Comparison of ENCODE assay signal across 1 cellular context in the genomic region with DNA sequence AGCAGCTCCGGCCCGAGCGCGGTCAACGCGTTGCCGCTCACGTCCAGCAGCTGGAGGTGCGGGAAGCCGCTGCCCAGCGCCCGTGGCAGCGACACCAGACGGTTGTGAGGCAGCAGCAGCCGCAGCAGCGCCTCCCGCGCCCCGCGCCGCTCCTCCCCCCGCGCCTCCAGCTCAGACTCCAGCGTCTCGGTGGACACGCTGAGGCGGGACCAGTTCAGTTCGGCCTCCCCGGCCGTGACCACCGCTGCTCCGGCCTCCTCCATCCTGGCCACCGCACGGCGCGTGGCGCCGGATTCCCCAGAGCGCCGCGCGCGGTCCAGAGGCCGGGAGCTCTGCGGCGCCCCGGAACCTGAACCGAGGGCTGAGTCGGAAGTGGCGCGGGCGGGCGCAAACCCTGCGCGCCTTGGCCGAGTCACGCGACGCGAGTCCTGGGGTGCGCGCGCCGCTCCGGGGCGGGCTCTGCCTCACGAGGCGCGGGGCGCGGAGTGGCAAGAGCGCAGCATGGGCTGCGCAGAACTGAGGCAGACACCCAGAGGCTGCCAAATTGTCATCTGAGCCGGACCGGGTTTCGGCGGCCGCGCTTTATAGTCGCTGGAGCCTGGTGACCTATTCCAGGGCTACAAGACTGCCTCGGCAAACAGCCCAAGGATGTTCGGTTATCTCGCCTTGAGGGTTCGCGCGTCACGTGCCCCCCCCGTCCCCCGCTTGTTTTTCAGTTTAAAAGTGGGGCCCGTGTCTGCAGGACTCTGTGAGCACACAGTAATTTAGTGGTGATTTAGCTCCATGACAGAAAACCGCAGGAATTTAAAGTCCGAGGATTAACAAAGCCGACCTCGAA.
TF ChIP-seq lines count a peak whose summit lies in the region.

A gene (minus strand): TSS at position 374 of the 838 bp plus-strand sequence. CDS start 111 bp downstream, at position 263.

TF ChIP-seq in HepG2, 621 proteins besides CTCF, POLR2A, EP300 and RAD21 (continued from another document and continues in another):
- TF ChIP-seq, protein P1, sequence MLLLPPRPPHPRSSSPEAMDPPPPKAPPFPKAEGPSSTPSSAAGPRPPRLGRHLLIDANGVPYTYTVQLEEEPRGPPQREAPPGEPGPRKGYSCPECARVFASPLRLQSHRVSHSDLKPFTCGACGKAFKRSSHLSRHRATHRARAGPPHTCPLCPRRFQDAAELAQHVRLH (CRISPR knock-in tag; IDR thresholded peaks at IDR 0.05; ENCODE audit: borderline replicate concordance, low read depth): no peak
- TF ChIP-seq MAFF (IDR thresholded peaks at IDR 0.05; ENCODE audit: low read depth, low read length) (no peak), BCL6 (CRISPR knock-in tag; IDR thresholded peaks at IDR 0.05) (no peak; the same call in 1 of the 2 replicates), FIP1L1 (IDR thresholded peaks at IDR 0.05; ENCODE audit: borderline replicate concordance, insufficient read depth, low read depth, low read length) (no peak; the same call in 1 of the 2 replicates), KLF15 (CRISPR knock-in tag; IDR thresholded peaks at IDR 0.05; ENCODE audit: borderline replicate concordance) (peak; percentile 57; the same call in 1 of the 2 replicates), MZF1 (CRISPR knock-in tag; IDR thresholded peaks at IDR 0.05; ENCODE audit: borderline replicate concordance) (no peak), GABPB1 (CRISPR knock-in tag; IDR thresholded peaks at IDR 0.05) (peak; percentile 95), ZNF616 (CRISPR knock-in tag; IDR thresholded peaks at IDR 0.05; ENCODE audit: low read depth) (peak; percentile 64), ZNF543 (CRISPR knock-in tag; IDR thresholded peaks at IDR 0.05) (peak; percentile 83; the same call in 1 of the 2 replicates), DPF2 (CRISPR knock-in tag; IDR thresholded peaks at IDR 0.05; ENCODE audit: borderline replicate concordance, low read depth) (no peak), ZBTB8A (CRISPR knock-in tag; IDR thresholded peaks at IDR 0.05; ENCODE audit: borderline replicate concordance, low read depth) (no peak), STAT5B (CRISPR knock-in tag; IDR thresholded peaks at IDR 0.05) (no peak), ZNF101 (CRISPR knock-in tag; IDR thresholded peaks at IDR 0.05; ENCODE audit: borderline replicate concordance, low read depth) (0 out of 2 replicates have a peak, but pooled peaks have one; percentile 70), CCAR2 (optimal IDR thresholded peaks at IDR 0.05; ENCODE audit: low read depth, low read length) (no peak), PAF1 (CRISPR knock-in tag; IDR thresholded peaks at IDR 0.05) (no peak), HOXA3 (CRISPR knock-in tag; IDR thresholded peaks at IDR 0.05) (peak; percentile 91), FOXC1 (CRISPR knock-in tag; IDR thresholded peaks at IDR 0.05; ENCODE audit: borderline replicate concordance) (peak; percentile 92), SRF (IDR thresholded peaks at IDR 0.05; ENCODE audit: low read depth, low read length) (no peak), MED1 (CRISPR knock-in tag; IDR thresholded peaks at IDR 0.05) (peak; percentile 84), PPARG (CRISPR knock-in tag; conservative IDR thresholded peaks at IDR 0.05) (no peak; the same call in 1 of the 2 replicates)
- TF ChIP-seq, protein P2, sequence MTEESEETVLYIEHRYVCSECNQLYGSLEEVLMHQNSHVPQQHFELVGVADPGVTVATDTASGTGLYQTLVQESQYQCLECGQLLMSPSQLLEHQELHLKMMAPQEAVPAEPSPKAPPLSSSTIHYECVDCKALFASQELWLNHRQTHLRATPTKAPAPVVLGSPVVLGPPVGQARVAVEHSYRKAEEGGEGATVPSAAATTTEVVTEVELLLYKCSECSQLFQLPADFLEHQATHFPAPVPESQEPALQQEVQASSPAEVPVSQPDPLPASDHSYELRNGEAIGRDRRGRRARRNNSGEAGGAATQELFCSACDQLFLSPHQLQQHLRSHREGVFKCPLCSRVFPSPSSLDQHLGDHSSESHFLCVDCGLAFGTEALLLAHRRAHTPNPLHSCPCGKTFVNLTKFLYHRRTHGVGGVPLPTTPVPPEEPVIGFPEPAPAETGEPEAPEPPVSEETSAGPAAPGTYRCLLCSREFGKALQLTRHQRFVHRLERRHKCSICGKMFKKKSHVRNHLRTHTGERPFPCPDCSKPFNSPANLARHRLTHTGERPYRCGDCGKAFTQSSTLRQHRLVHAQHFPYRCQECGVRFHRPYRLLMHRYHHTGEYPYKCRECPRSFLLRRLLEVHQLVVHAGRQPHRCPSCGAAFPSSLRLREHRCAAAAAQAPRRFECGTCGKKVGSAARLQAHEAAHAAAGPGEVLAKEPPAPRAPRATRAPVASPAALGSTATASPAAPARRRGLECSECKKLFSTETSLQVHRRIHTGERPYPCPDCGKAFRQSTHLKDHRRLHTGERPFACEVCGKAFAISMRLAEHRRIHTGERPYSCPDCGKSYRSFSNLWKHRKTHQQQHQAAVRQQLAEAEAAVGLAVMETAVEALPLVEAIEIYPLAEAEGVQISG (CRISPR knock-in tag; IDR thresholded peaks at IDR 0.05): peak; percentile 94
- TF ChIP-seq, protein P3, sequence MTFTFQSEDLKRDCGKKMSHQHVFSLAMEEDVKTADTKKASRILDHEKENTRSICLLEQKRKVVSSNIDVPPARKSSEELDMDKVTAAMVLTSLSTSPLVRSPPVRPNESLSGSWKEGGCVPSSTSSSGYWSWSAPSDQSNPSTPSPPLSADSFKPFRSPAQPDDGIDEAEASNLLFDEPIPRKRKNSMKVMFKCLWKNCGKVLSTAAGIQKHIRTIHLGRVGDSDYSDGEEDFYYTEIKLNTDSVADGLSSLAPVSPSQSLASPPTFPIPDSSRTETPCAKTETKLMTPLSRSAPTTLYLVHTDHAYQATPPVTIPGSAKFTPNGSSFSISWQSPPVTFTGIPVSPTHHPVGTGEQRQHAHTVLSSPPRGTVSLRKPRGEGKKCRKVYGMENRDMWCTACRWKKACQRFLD (CRISPR knock-in tag; IDR thresholded peaks at IDR 0.05; ENCODE audit: borderline replicate concordance): peak; percentile 84; the same call in 1 of the 2 replicates
- TF ChIP-seq, protein P4, sequence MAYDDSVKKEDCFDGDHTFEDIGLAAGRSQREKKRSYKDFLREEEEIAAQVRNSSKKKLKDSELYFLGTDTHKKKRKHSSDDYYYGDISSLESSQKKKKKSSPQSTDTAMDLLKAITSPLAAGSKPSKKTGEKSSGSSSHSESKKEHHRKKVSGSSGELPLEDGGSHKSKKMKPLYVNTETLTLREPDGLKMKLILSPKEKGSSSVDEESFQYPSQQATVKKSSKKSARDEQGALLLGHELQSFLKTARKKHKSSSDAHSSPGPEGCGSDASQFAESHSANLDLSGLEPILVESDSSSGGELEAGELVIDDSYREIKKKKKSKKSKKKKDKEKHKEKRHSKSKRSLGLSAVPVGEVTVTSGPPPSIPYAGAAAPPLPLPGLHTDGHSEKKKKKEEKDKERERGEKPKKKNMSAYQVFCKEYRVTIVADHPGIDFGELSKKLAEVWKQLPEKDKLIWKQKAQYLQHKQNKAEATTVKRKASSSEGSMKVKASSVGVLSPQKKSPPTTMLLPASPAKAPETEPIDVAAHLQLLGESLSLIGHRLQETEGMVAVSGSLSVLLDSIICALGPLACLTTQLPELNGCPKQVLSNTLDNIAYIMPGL (CRISPR knock-in tag; IDR thresholded peaks at IDR 0.05; ENCODE audit: borderline replicate concordance in 1 of 2, low read depth in 1 of 2): peak; percentile 92 to 97
- TF ChIP-seq, protein P5, sequence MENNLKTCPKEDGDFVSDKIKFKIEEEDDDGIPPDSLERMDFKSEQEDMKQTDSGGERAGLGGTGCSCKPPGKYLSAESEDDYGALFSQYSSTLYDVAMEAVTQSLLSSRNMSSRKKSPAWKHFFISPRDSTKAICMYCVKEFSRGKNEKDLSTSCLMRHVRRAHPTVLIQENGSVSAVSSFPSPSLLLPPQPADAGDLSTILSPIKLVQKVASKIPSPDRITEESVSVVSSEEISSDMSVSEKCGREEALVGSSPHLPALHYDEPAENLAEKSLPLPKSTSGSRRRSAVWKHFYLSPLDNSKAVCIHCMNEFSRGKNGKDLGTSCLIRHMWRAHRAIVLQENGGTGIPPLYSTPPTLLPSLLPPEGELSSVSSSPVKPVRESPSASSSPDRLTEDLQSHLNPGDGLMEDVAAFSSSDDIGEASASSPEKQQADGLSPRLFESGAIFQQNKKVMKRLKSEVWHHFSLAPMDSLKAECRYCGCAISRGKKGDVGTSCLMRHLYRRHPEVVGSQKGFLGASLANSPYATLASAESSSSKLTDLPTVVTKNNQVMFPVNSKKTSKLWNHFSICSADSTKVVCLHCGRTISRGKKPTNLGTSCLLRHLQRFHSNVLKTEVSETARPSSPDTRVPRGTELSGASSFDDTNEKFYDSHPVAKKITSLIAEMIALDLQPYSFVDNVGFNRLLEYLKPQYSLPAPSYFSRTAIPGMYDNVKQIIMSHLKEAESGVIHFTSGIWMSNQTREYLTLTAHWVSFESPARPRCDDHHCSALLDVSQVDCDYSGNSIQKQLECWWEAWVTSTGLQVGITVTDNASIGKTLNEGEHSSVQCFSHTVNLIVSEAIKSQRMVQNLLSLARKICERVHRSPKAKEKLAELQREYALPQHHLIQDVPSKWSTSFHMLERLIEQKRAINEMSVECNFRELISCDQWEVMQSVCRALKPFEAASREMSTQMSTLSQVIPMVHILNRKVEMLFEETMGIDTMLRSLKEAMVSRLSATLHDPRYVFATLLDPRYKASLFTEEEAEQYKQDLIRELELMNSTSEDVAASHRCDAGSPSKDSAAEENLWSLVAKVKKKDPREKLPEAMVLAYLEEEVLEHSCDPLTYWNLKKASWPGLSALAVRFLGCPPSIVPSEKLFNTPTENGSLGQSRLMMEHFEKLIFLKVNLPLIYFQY (CRISPR knock-in tag; IDR thresholded peaks at IDR 0.05; ENCODE audit: borderline replicate concordance): peak; percentile 24; the same call in 1 of the 2 replicates
- TF ChIP-seq, protein P6, sequence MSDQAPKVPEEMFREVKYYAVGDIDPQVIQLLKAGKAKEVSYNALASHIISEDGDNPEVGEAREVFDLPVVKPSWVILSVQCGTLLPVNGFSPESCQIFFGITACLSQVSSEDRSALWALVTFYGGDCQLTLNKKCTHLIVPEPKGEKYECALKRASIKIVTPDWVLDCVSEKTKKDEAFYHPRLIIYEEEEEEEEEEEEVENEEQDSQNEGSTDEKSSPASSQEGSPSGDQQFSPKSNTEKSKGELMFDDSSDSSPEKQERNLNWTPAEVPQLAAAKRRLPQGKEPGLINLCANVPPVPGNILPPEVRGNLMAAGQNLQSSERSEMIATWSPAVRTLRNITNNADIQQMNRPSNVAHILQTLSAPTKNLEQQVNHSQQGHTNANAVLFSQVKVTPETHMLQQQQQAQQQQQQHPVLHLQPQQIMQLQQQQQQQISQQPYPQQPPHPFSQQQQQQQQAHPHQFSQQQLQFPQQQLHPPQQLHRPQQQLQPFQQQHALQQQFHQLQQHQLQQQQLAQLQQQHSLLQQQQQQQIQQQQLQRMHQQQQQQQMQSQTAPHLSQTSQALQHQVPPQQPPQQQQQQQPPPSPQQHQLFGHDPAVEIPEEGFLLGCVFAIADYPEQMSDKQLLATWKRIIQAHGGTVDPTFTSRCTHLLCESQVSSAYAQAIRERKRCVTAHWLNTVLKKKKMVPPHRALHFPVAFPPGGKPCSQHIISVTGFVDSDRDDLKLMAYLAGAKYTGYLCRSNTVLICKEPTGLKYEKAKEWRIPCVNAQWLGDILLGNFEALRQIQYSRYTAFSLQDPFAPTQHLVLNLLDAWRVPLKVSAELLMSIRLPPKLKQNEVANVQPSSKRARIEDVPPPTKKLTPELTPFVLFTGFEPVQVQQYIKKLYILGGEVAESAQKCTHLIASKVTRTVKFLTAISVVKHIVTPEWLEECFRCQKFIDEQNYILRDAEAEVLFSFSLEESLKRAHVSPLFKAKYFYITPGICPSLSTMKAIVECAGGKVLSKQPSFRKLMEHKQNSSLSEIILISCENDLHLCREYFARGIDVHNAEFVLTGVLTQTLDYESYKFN (CRISPR knock-in tag; conservative IDR thresholded peaks at IDR 0.05): peak; percentile 58
- TF ChIP-seq, protein P7, sequence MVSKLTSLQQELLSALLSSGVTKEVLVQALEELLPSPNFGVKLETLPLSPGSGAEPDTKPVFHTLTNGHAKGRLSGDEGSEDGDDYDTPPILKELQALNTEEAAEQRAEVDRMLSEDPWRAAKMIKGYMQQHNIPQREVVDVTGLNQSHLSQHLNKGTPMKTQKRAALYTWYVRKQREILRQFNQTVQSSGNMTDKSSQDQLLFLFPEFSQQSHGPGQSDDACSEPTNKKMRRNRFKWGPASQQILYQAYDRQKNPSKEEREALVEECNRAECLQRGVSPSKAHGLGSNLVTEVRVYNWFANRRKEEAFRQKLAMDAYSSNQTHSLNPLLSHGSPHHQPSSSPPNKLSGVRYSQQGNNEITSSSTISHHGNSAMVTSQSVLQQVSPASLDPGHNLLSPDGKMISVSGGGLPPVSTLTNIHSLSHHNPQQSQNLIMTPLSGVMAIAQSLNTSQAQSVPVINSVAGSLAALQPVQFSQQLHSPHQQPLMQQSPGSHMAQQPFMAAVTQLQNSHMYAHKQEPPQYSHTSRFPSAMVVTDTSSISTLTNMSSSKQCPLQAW (CRISPR knock-in tag; IDR thresholded peaks at IDR 0.05): peak; percentile 56; the same call in 1 of the 2 replicates
- TF ChIP-seq, protein P8, sequence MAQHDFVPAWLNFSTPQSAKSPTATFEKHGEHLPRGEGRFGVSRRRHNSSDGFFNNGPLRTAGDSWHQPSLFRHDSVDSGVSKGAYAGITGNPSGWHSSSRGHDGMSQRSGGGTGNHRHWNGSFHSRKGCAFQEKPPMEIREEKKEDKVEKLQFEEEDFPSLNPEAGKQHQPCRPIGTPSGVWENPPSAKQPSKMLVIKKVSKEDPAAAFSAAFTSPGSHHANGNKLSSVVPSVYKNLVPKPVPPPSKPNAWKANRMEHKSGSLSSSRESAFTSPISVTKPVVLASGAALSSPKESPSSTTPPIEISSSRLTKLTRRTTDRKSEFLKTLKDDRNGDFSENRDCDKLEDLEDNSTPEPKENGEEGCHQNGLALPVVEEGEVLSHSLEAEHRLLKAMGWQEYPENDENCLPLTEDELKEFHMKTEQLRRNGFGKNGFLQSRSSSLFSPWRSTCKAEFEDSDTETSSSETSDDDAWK (CRISPR knock-in tag; IDR thresholded peaks at IDR 0.05): no peak
- TF ChIP-seq, protein P9, sequence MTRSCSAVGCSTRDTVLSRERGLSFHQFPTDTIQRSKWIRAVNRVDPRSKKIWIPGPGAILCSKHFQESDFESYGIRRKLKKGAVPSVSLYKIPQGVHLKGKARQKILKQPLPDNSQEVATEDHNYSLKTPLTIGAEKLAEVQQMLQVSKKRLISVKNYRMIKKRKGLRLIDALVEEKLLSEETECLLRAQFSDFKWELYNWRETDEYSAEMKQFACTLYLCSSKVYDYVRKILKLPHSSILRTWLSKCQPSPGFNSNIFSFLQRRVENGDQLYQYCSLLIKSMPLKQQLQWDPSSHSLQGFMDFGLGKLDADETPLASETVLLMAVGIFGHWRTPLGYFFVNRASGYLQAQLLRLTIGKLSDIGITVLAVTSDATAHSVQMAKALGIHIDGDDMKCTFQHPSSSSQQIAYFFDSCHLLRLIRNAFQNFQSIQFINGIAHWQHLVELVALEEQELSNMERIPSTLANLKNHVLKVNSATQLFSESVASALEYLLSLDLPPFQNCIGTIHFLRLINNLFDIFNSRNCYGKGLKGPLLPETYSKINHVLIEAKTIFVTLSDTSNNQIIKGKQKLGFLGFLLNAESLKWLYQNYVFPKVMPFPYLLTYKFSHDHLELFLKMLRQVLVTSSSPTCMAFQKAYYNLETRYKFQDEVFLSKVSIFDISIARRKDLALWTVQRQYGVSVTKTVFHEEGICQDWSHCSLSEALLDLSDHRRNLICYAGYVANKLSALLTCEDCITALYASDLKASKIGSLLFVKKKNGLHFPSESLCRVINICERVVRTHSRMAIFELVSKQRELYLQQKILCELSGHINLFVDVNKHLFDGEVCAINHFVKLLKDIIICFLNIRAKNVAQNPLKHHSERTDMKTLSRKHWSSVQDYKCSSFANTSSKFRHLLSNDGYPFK (CRISPR knock-in tag; IDR thresholded peaks at IDR 0.05; ENCODE audit: borderline replicate concordance): 0 out of 2 replicates have a peak, but pooled peaks have one; percentile 17
